1 cellular context compared by ENCODE assay signal in genomic region chr14:54509546-54510501, GRCh38.
TF ChIP-seq lines count a peak whose summit lies in the region.

A gene with protein sequence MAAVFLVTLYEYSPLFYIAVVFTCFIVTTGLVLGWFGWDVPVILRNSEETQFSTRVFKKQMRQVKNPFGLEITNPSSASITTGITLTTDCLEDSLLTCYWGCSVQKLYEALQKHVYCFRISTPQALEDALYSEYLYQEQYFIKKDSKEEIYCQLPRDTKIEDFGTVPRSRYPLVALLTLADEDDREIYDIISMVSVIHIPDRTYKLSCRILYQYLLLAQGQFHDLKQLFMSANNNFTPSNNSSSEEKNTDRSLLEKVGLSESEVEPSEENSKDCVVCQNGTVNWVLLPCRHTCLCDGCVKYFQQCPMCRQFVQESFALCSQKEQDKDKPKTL (plus strand): TSS chr14:54509906. CDS start chr14:54509960, 54 bp downstream.

TF ChIP-seq in HepG2, 621 proteins besides CTCF, POLR2A, EP300 and RAD21 (continued from another document and continues in another):
- TF ChIP-seq ZBTB40 (IDR thresholded peaks at IDR 0.05) (no peak), ZBTB40 (CRISPR knock-in tag; IDR thresholded peaks at IDR 0.05) (peak; percentile 51; the same call in 1 of the 2 replicates), ZNF224 (CRISPR knock-in tag; IDR thresholded peaks at IDR 0.05) (0 out of 2 replicates have a peak, but pooled peaks have one; percentile 50), ZEB1 (IDR thresholded peaks at IDR 0.05; ENCODE audit: insufficient replicate concordance, low read depth) (no peak), MAFF (IDR thresholded peaks at IDR 0.05; ENCODE audit: low read depth, low read length) (no peak), SALL2 (CRISPR knock-in tag; IDR thresholded peaks at IDR 0.05) (no peak), ZNF10 (CRISPR knock-in tag; IDR thresholded peaks at IDR 0.05; ENCODE audit: borderline replicate concordance, low read depth) (no peak), ZC3H13 (CRISPR knock-in tag; IDR thresholded peaks at IDR 0.05) (no peak), ONECUT2 (CRISPR knock-in tag; IDR thresholded peaks at IDR 0.05) (no peak), ZBTB49 (CRISPR knock-in tag; IDR thresholded peaks at IDR 0.05; ENCODE audit: borderline replicate concordance) (no peak), ZSCAN20 (CRISPR knock-in tag; IDR thresholded peaks at IDR 0.05; ENCODE audit: borderline replicate concordance) (no peak), FOXP4 (CRISPR knock-in tag; IDR thresholded peaks at IDR 0.05) (0 out of 2 replicates have a peak, but pooled peaks have one; percentile 12), MYPOP (CRISPR knock-in tag; IDR thresholded peaks at IDR 0.05) (no peak), SATB2 (CRISPR knock-in tag; IDR thresholded peaks at IDR 0.05) (no peak), WIZ (CRISPR knock-in tag; IDR thresholded peaks at IDR 0.05) (0 out of 2 replicates have a peak, but pooled peaks have one; percentile 68), SAFB2 (CRISPR knock-in tag; IDR thresholded peaks at IDR 0.05; ENCODE audit: borderline replicate concordance, low read depth) (no peak; the same call in 1 of the 2 replicates), PTBP1 (IDR thresholded peaks at IDR 0.05; ENCODE audit: low read depth, low read length, poor library complexity, severe bottlenecking) (no peak), ZMYM3 (CRISPR knock-in tag; IDR thresholded peaks at IDR 0.05) (peak; percentile 87), ZBTB4 (CRISPR knock-in tag; IDR thresholded peaks at IDR 0.05; ENCODE audit: borderline replicate concordance) (0 out of 2 replicates have a peak, but pooled peaks have one; percentile 26)
- TF ChIP-seq, protein P1, sequence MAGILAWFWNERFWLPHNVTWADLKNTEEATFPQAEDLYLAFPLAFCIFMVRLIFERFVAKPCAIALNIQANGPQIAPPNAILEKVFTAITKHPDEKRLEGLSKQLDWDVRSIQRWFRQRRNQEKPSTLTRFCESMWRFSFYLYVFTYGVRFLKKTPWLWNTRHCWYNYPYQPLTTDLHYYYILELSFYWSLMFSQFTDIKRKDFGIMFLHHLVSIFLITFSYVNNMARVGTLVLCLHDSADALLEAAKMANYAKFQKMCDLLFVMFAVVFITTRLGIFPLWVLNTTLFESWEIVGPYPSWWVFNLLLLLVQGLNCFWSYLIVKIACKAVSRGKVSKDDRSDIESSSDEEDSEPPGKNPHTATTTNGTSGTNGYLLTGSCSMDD (CRISPR knock-in tag; IDR thresholded peaks at IDR 0.05), result no peak
- TF ChIP-seq, protein P2, sequence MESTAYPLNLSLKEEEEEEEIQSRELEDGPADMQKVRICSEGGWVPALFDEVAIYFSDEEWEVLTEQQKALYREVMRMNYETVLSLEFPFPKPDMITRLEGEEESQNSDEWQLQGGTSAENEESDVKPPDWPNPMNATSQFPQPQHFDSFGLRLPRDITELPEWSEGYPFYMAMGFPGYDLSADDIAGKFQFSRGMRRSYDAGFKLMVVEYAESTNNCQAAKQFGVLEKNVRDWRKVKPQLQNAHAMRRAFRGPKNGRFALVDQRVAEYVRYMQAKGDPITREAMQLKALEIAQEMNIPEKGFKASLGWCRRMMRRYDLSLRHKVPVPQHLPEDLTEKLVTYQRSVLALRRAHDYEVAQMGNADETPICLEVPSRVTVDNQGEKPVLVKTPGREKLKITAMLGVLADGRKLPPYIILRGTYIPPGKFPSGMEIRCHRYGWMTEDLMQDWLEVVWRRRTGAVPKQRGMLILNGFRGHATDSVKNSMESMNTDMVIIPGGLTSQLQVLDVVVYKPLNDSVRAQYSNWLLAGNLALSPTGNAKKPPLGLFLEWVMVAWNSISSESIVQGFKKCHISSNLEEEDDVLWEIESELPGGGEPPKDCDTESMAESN (CRISPR knock-in tag; conservative IDR thresholded peaks at IDR 0.05), result peak; percentile 53; the same call in 1 of the 2 replicates
